ENCODE assay signal across 10 cellular contexts in genomic region chr9:137299938-137300337, GRCh38. TPM values are rescaled to one million over a fixed set of nuclear protein-coding genes. Genes with fewer than 3 reads are reported as not detected.
A peak's percentile ranks its signal among the peaks of the same experiment; 100 is the strongest.
DNase-seq lines count a peak whose midpoint lies in the region; ATAC-seq and TF ChIP-seq lines count a peak whose summit lies in the region.
"Had no signal": no experiment of that assay in that cellular context is flagged by ENCODE, and none has a peak within 500 bp of the region (broad histone marks: within the 10 kb centered on the region; RNA-seq: fewer than 3 reads in every experiment).

No MANE protein-coding gene starts in this region.

- no peak overlapping the region for H3K27ac ChIP-seq in CD8-positive, alpha-beta T cell (ENCODE audit: low read depth, low read length)
- H3K27ac ChIP-seq in Peyer's patch (peak overlapping the region in 3 of 4 donors; percentile 84 to 99 (median 96)), cardiac muscle cell (no peak overlapping the region), parathyroid adenoma (no peak overlapping the region)

- DNase-seq in CD8-positive, alpha-beta T cell: no peak
- DNase-seq in Peyer's patch (peak in 1 of 3 donors; percentile 55), cardiac muscle cell (ENCODE audit: low read depth in 1 of 2, low spot score in 1 of 2) (peak in 1 of 2 donors; percentile 53), GF-D8 (lab: John Stamatoyannopoulos, UW) (no peak), NCI-H446 treated with DMSO at 0.1 percent for 48 hours (lab: John Stamatoyannopoulos, UW) (no peak)
- DNase-seq: NCI-H1048 had no signal

- H3K27me3 Mint-ChIP-seq in CD8-positive, alpha-beta T cell (ENCODE audit: low read depth): peaks cover 25% of the 10 kb centered on the region

- no peak for ATAC-seq in CD8-positive, alpha-beta T cell
- ATAC-seq in GM18502 (IDR thresholded peaks at IDR 0.05; ENCODE audit: poor library complexity, unreplicated experiment) (no peak), GM18517 (IDR thresholded peaks at IDR 0.05; ENCODE audit: unreplicated experiment) (no peak)

- peak overlapping the region; percentile 14 for H3K4me2 ChIP-seq in parathyroid adenoma (ENCODE audit: low read length)

- peak in 1 of 2 donors; percentile 22 for TF ChIP-seq POLR2A in Peyer's patch (IDR thresholded peaks at IDR 0.05)

- no peak overlapping the region for H3K27ac Mint-ChIP-seq in CD8-positive, alpha-beta T cell

- H3K9ac ChIP-seq in parathyroid adenoma: no peak overlapping the region

- H3K4me3 Mint-ChIP-seq in CD8-positive, alpha-beta T cell: peak overlapping the region; percentile 37

- POLR2A ChIA-PET in CD8-positive, alpha-beta T cell (lab: Charles Lee): no interaction called here

- no peaks in the 10 kb centered on the region for H3K9me3 Mint-ChIP-seq in CD8-positive, alpha-beta T cell

- no peaks in the 10 kb centered on the region for H3K9me3 ChIP-seq in CD8-positive, alpha-beta T cell (ENCODE audit: low read length)
- H3K9me3 ChIP-seq in Peyer's patch (no peaks in the 10 kb centered on the region), cardiac muscle cell (ENCODE audit: low read depth) (no peaks in the 10 kb centered on the region), parathyroid adenoma (ENCODE audit: control insufficient read depth, low read length) (no peaks in the 10 kb centered on the region)

- no peaks in the 10 kb centered on the region for H3K79me2 ChIP-seq in parathyroid adenoma

- H3K4me1 ChIP-seq in CD8-positive, alpha-beta T cell (ENCODE audit: insufficient read depth, low read length): peaks cover 36% of the 10 kb centered on the region
- H3K4me1 ChIP-seq in Peyer's patch: peaks cover 2 to 65% (median 24%) of the 10 kb centered on the region in 4 donors
- H3K4me1 ChIP-seq in cardiac muscle cell (ENCODE audit: low read depth): peaks cover 14% of the 10 kb centered on the region
- H3K4me1 ChIP-seq in parathyroid adenoma: no peaks in the 10 kb centered on the region

- no peak overlapping the region for H3K4me3 ChIP-seq in CD8-positive, alpha-beta T cell (ENCODE audit: low read depth, low read length)
- H3K4me3 ChIP-seq in Peyer's patch (peak overlapping the region in 3 of 4 donors; percentile 33 to 65 (median 65)), cardiac muscle cell (peak overlapping the region; percentile 60), parathyroid adenoma (ENCODE audit: low read depth, low read length) (peak overlapping the region; percentile 37)

- no peak for TF ChIP-seq CTCF in CD8-positive, alpha-beta T cell (IDR thresholded peaks at IDR 0.05)
- no peak for TF ChIP-seq CTCF in Peyer's patch (IDR thresholded peaks at IDR 0.05)
- TF ChIP-seq CTCF in cardiac muscle cell (IDR thresholded peaks at IDR 0.05; ENCODE audit: low read depth, low read length): no peak
- TF ChIP-seq CTCF in parathyroid adenoma (IDR thresholded peaks at IDR 0.05): no peak

- H3K4me1 Mint-ChIP-seq in CD8-positive, alpha-beta T cell (ENCODE audit: low read depth): peaks cover 14% of the 10 kb centered on the region

- no peaks in the 10 kb centered on the region for H3K36me3 ChIP-seq in CD8-positive, alpha-beta T cell (ENCODE audit: insufficient read depth, low read length)
- H3K36me3 ChIP-seq in Peyer's patch (no peaks in the 10 kb centered on the region), cardiac muscle cell (no peaks in the 10 kb centered on the region), parathyroid adenoma (ENCODE audit: control insufficient read depth, insufficient read depth, low read length) (no peaks in the 10 kb centered on the region)

- CTCF ChIA-PET in CD8-positive, alpha-beta T cell (lab: Charles Lee): interaction anchor here (1.2 kb wide), 1 partner anchor 108 kb away, joined by 3 read pairs; no protein-coding TSS in a partner anchor

- intact Hi-C loops in CD8-positive, alpha-beta T cell (cut with DNase I, micrococcal nuclease): loop anchor here (5.0 to 10.0 kb wide), 4 partner anchors 122 to 227 kb away; partner anchors contain the start of genes EXD3 (in 1 of the 2) and NOXA1 (in 1 of the 2)

- no peaks in the 10 kb centered on the region for H3K36me3 Mint-ChIP-seq in CD8-positive, alpha-beta T cell

- H2AFZ ChIP-seq in parathyroid adenoma: no peak overlapping the region

- H3K27me3 ChIP-seq in CD8-positive, alpha-beta T cell (ENCODE audit: insufficient read depth, low read length): peaks cover 28% of the 10 kb centered on the region
- H3K27me3 ChIP-seq in Peyer's patch: no peaks in the 10 kb centered on the region
- H3K27me3 ChIP-seq in cardiac muscle cell: peaks cover 46% of the 10 kb centered on the region
- no peaks in the 10 kb centered on the region for H3K27me3 ChIP-seq in parathyroid adenoma (ENCODE audit: control insufficient read depth, insufficient read depth, low read length)

RNA-seq across cellular contexts. Expression of gene NRARP, which starts 2.1 kb away (rescaled TPM):
- total RNA-seq in CD8-positive, alpha-beta T cell: 1 to 10 TPM in 1 of 2 experiments, under 1 TPM in 1; 1.00 to 1.5 TPM
- 10 to 100 TPM; 35.3 to 56.1 (median 43.8) TPM for total RNA-seq in Peyer's patch
- 8.8 and 16.5 TPM in 2 replicates for total RNA-seq in cardiac muscle cell
- polyA plus RNA-seq in cardiac muscle cell: 8.7 and 12.6 TPM in 2 replicates

RNA-seq across cellular contexts. Expression of gene TOR4A, which starts 22.4 kb away (rescaled TPM):
- under 1 TPM; 0.22 to 0.42 TPM for total RNA-seq in CD8-positive, alpha-beta T cell
- total RNA-seq in Peyer's patch: 10 to 100 TPM; 33.8 to 45.7 (median 39.2) TPM
- 36.7 and 51.4 TPM in 2 replicates for total RNA-seq in cardiac muscle cell
- polyA plus RNA-seq in cardiac muscle cell: 18.5 and 24.3 TPM in 2 replicates

RNA-seq across cellular contexts. Expression of gene NELFB, which starts 44.8 kb away (rescaled TPM):
- 10 to 100 TPM; 17.1 to 17.6 TPM for total RNA-seq in CD8-positive, alpha-beta T cell
- total RNA-seq in Peyer's patch (10 to 100 TPM; 47.4 to 57.8 (median 50.2) TPM), cardiac muscle cell (68.6 and 78.2 TPM in 2 replicates)
- 73.3 and 87.6 TPM in 2 replicates for polyA plus RNA-seq in cardiac muscle cell

RNA-seq across cellular contexts. Expression of gene STPG3, which starts 48.9 kb away (rescaled TPM):
- total RNA-seq in CD8-positive, alpha-beta T cell: under 1 TPM in 1 of 2 experiments, not detected in 1; 0.30 TPM
- not detected for total RNA-seq in Peyer's patch
- total RNA-seq in cardiac muscle cell: 0.95 TPM in 1 of 2 replicates, not detected in the other
- 3.2 and 3.3 TPM in 2 replicates for polyA plus RNA-seq in cardiac muscle cell
- total RNA-seq: pulmonary artery endothelial cell had no signal

RNA-seq across cellular contexts. Expression of gene TUBB4B, which starts 58.9 kb away (rescaled TPM):
- 100 to 1,000 TPM; 114 to 120 TPM for total RNA-seq in CD8-positive, alpha-beta T cell
- total RNA-seq in Peyer's patch: 100 to 1,000 TPM; 174 to 409 (median 322) TPM
- 412 and 540 TPM in 2 replicates for total RNA-seq in cardiac muscle cell
- polyA plus RNA-seq in cardiac muscle cell: 745 and 845 TPM in 2 replicates

Comparison
In these comparisons a context has a peak if more than half of its experiments do, and no peak if none do; other contexts are left out.
1. H3K27ac ChIP-seq: peak in Peyer's patch (3 of 4); none in CD8-positive, alpha-beta T cell (single experiment), cardiac muscle cell (single experiment) and parathyroid adenoma (single experiment).
2. RNA of gene TOR4A, which starts 22.4 kb away (total RNA-seq): 36.7 to 51.4 TPM in cardiac muscle cell and 33.8 to 45.7 TPM in Peyer's patch; 0.22 to 0.42 TPM in CD8-positive, alpha-beta T cell; every median in the first group is over 10 times any median in the second.